In the genomic region with DNA sequence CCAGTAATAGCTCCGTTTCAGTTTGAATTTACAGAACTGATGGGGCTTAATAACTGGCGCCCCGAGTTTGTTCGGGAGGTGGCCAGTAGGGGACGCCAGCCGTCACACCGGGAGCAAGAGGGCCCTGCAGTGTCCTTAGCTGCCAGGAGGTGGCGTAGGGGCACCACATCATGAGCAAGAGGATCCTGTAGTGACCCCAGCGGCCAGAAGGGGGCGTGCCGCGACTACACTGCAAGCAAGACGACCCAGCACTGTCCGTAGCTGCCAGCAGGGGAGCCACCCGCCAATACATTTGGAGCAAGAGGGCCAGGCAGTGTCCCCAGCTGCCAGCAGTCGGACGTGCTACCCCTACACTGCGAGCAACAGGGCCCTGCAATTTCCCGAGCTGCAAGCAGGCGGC, we compare ENCODE assay signal across 8 cellular contexts.
A peak's percentile ranks its signal among the peaks of the same experiment; 100 is the strongest.
DNase-seq lines count a peak whose midpoint lies in the region; ATAC-seq and TF ChIP-seq lines count a peak whose summit lies in the region.

No MANE protein-coding gene starts in this region.

- no peak overlapping the region for H3K27ac Mint-ChIP-seq in MCF 10A (ENCODE audit: low read depth, unreplicated experiment)
- no peak overlapping the region for H3K27ac Mint-ChIP-seq in memory B cell

- intact Hi-C loops in MCF 10A (cut with micrococcal nuclease) (no loop called here), tibial artery (cut with DNase I; ENCODE audit: low total_unique reads) (no loop called here)

- H3K9me3 ChIP-seq in tibial artery, result no peaks in the 10 kb centered on the region

- ATAC-seq in memory B cell (ENCODE audit: low read depth) (peak; percentile 58), GM18868 (IDR thresholded peaks at IDR 0.05; ENCODE audit: unreplicated experiment) (no peak), HG02642 (IDR thresholded peaks at IDR 0.05; ENCODE audit: poor library complexity, unreplicated experiment) (no peak)

- H3K4me3 Mint-ChIP-seq in MCF 10A (ENCODE audit: unreplicated experiment) (no peak overlapping the region), memory B cell (no peak overlapping the region)

- H3K4me3 ChIP-seq in GM12865 (ENCODE audit: low read depth, low read length) (no peak overlapping the region), tibial artery (no peak overlapping the region)

- no peaks in the 10 kb centered on the region for H3K36me3 ChIP-seq in tibial artery

- TF ChIP-seq CTCF in GM12865 (IDR thresholded peaks at IDR 0.05; ENCODE audit: insufficient read depth, low read depth, low read length, missing control alignments) (peak; percentile 42), MCF 10A (IDR thresholded peaks at IDR 0.05; ENCODE audit: unreplicated experiment) (peak; percentile 51), tibial artery (IDR thresholded peaks at IDR 0.05) (peak; percentile 33 to 34)

- peaks cover 0 to 5% of the 10 kb centered on the region in 2 donors for H3K27me3 ChIP-seq in tibial artery

- peak; percentile 67 for DNase-seq in GM12865 (ENCODE audit: low read depth)
- peak; percentile 36 for DNase-seq in SW480 (ENCODE audit: low spot score)
- DNase-seq in MCF 10A (ENCODE audit: unreplicated experiment), result peak; percentile 46
- peak; percentile 37 to 42 for DNase-seq in memory B cell (ENCODE audit: low spot score in 2 of 2)
- peak; percentile 58 to 80 for DNase-seq in tibial artery
- DNase-seq in amygdala (lab: John Stamatoyannopoulos, UW), result no peak

- H3K36me3 Mint-ChIP-seq in MCF 10A (ENCODE audit: insufficient read depth, unreplicated experiment) (no peaks in the 10 kb centered on the region), memory B cell (no peaks in the 10 kb centered on the region)

- CTCF ChIA-PET in MCF 10A (lab: Yijun Ruan, JAX), result interaction anchor here (0.6 to 1.0 kb wide), 4 partner anchors 39 to 287 kb away, joined by 3 read pairs; no protein-coding TSS in a partner anchor

- H3K27me3 Mint-ChIP-seq in MCF 10A (ENCODE audit: insufficient read depth, unreplicated experiment) (no peaks in the 10 kb centered on the region), memory B cell (peaks cover 4% of the 10 kb centered on the region)

- H3K4me1 Mint-ChIP-seq in MCF 10A (ENCODE audit: insufficient read depth, unreplicated experiment) (peaks cover 5% of the 10 kb centered on the region), memory B cell (no peaks in the 10 kb centered on the region)

- POLR2A ChIA-PET in MCF 10A (lab: Yijun Ruan, JAX), result no interaction called here

- no peaks in the 10 kb centered on the region for H3K4me1 ChIP-seq in tibial artery

- H3K9me3 Mint-ChIP-seq in MCF 10A (ENCODE audit: unreplicated experiment), result peaks cover 12% of the 10 kb centered on the region
- no peaks in the 10 kb centered on the region for H3K9me3 Mint-ChIP-seq in memory B cell

- no TSS peak for BruUV-seq in MCF 10A (replicated peaks; lab: Mats Ljungman, UMichigan)

- no peak overlapping the region for H3K27ac ChIP-seq in tibial artery

Comparison
In these comparisons a context has a peak if more than half of its experiments do, and no peak if none do; other contexts are left out.
1. DNase-seq: peak in GM12865 (single experiment), SW480 (single experiment), MCF 10A (single experiment), memory B cell (2 of 2) and tibial artery (2 of 2); none in amygdala (0 of 56).
2. Peak in every context shown above with its lines, with median percentiles within 50 percentile points of each other: CTCF ChIP-seq.